ENCODE assay signal across 38 cellular contexts in genomic region chr3:137867611-137868010, GRCh38.
"Had no signal": no experiment of that assay in that cellular context is flagged by ENCODE, and none has a peak within 500 bp of the region (broad histone marks: within the 10 kb centered on the region; RNA-seq: fewer than 3 reads in every experiment).

No MANE protein-coding gene starts in this region.

- H3K4me3 ChIP-seq: adrenal gland, ascending aorta, body of pancreas, breast epithelium, cardiac muscle cell had no signal

- ATAC-seq: activated naive CD4-positive, alpha-beta T cell treated with anti-CD3 and anti-CD28 coated beads, Interleukin-2, amount 50 U/mL, for 72 hours; activated naive CD8-positive, alpha-beta T cell treated with anti-CD3 and anti-CD28 coated beads, Interleukin-2, amount 50 U/mL, for 24 hours; activated T-cell treated with anti-CD3 and anti-CD28 coated beads, Interleukin-2, amount 50 U/mL, for 4 hours; activated T-cell treated with anti-CD3 and anti-CD28 coated beads, Interleukin-2, amount 50 U/mL, for 72 hours; activated T-helper 17 cell treated with anti-CD3 and anti-CD28 coated beads, Interleukin-2, amount 50 U/mL, for 72 hours; body of pancreas had no signal

- H3K27me3 ChIP-seq: adrenal gland, ascending aorta, body of pancreas, brain microvascular endothelial cell, breast epithelium had no signal

- H3K36me3 ChIP-seq: adrenal gland, ascending aorta, brain microvascular endothelial cell, breast epithelium, cardiac muscle cell had no signal

- H3K4me1 Mint-ChIP-seq: activated naive CD4-positive, alpha-beta T cell treated with anti-CD3 and anti-CD28 coated beads, Interleukin-2, amount 10 ng/mL, durations not matched to agents 7 days and 5 days; activated naive CD4-positive, alpha-beta T cell treated with anti-CD3 and anti-CD28 coated beads, Interleukin-2, amount 50 U/mL, for 24 hours; activated naive CD8-positive, alpha-beta T cell treated with anti-CD3 and anti-CD28 coated beads for 36 hours; activated naive CD8-positive, alpha-beta T cell treated with anti-CD3 and anti-CD28 coated beads, Interleukin-2, amount 10 ng/mL, durations not matched to agents 7 days and 5 days; activated naive CD8-positive, alpha-beta T cell treated with anti-CD3 and anti-CD28 coated beads, Interleukin-2, amount 50 U/mL, for 24 hours; activated T-helper 17 cell treated with anti-CD3 and anti-CD28 coated beads, Interleukin-2, amount 50 U/mL, for 72 hours; central memory CD8-positive, alpha-beta T cell had no signal

- DNase-seq: activated effector memory CD4-positive, alpha-beta T cell treated with anti-CD3 and anti-CD28 coated beads, Interleukin-2, amount 50 U/mL, for 16 hours; activated effector memory CD4-positive, alpha-beta T cell treated with Interleukin-2 at 50 U/mL for 16 hours; activated gamma-delta T cell; activated gamma-delta T cell treated with Interleukin-2 at 50 U/mL for 16 hours; activated naive CD4-positive, alpha-beta T cell; activated naive CD4-positive, alpha-beta T cell treated with anti-CD3 and anti-CD28 coated beads for 36 hours; activated naive CD4-positive, alpha-beta T cell treated with anti-CD3 and anti-CD28 coated beads, Interleukin-2, amount 10 ng/mL, durations not matched to agents 7 days and 5 days; activated naive CD4-positive, alpha-beta T cell treated with anti-CD3 and anti-CD28 coated beads, Interleukin-2, amount 50 U/mL, for 16 hours; activated naive CD4-positive, alpha-beta T cell treated with Interleukin-2 at 50 U/mL for 16 hours; activated naive CD8-positive, alpha-beta T cell treated with anti-CD3 and anti-CD28 coated beads for 36 hours; activated naive CD8-positive, alpha-beta T cell treated with anti-CD3 and anti-CD28 coated beads, Interleukin-2, amount 10 ng/mL, durations not matched to agents 7 days and 5 days; activated naive CD8-positive, alpha-beta T cell treated with anti-CD3 and anti-CD28 coated beads, Interleukin-2, amount 50 U/mL, for 24 hours; activated T-cell treated with anti-CD3 and anti-CD28 coated beads, Interleukin-2, amount 50 U/mL, for 1 hour; activated T-cell treated with anti-CD3 and anti-CD28 coated beads, Interleukin-2, amount 50 U/mL, for 24 hours; activated T-cell treated with anti-CD3 and anti-CD28 coated beads, Interleukin-2, amount 50 U/mL, for 4 hours; activated T-cell treated with anti-CD3 and anti-CD28 coated beads, Interleukin-2, amount 50 U/mL, for 48 hours; activated T-cell treated with anti-CD3 and anti-CD28 coated beads, Interleukin-2, amount 50 U/mL, for 72 hours; adrenal gland; amniotic stem cell; amygdala; anterior cingulate cortex; aorta; body of pancreas; brain microvascular endothelial cell; caudate nucleus; central memory CD4-positive, alpha-beta T cell; cerebellar nuclear complex had no signal

- H3K9me3 ChIP-seq: adrenal gland had no signal

- H3K4me3 Mint-ChIP-seq: activated naive CD4-positive, alpha-beta T cell treated with anti-CD3 and anti-CD28 coated beads for 36 hours; activated naive CD4-positive, alpha-beta T cell treated with anti-CD3 and anti-CD28 coated beads, Interleukin-2, amount 10 ng/mL, durations not matched to agents 7 days and 5 days; activated naive CD4-positive, alpha-beta T cell treated with anti-CD3 and anti-CD28 coated beads, Interleukin-2, amount 50 U/mL, for 24 hours; activated naive CD8-positive, alpha-beta T cell; activated naive CD8-positive, alpha-beta T cell treated with anti-CD3 and anti-CD28 coated beads for 36 hours; activated naive CD8-positive, alpha-beta T cell treated with anti-CD3 and anti-CD28 coated beads, Interleukin-2, amount 10 ng/mL, durations not matched to agents 7 days and 5 days; activated naive CD8-positive, alpha-beta T cell treated with anti-CD3 and anti-CD28 coated beads, Interleukin-2, amount 50 U/mL, for 24 hours; activated T-cell treated with anti-CD3 and anti-CD28 coated beads, Interleukin-2, amount 50 U/mL, for 24 hours; activated T-cell treated with anti-CD3 and anti-CD28 coated beads, Interleukin-2, amount 50 U/mL, for 4 hours; activated T-cell treated with anti-CD3 and anti-CD28 coated beads, Interleukin-2, amount 50 U/mL, for 72 hours; activated T-helper 1 cell treated with anti-CD3 and anti-CD28 coated beads, Interleukin-12 subunit alpha, Interleukin-12 subunit beta, Interleukin-2, Interleukin-4 antibody, amounts not matched to agents 30 ng/mL and 10 ng/mL and 1 ng/mL, durations not matched to agents 14 hours and 24 hours and 36 hours; activated T-helper 17 cell treated with anti-CD3 and anti-CD28 coated beads, Interleukin-2, amount 50 U/mL, for 72 hours; brain; central memory CD8-positive, alpha-beta T cell had no signal

- H3K27me3 Mint-ChIP-seq: activated naive CD4-positive, alpha-beta T cell treated with anti-CD3 and anti-CD28 coated beads, Interleukin-2, amount 10 ng/mL, durations not matched to agents 7 days and 5 days; activated naive CD8-positive, alpha-beta T cell treated with anti-CD3 and anti-CD28 coated beads, Interleukin-2, amount 10 ng/mL, durations not matched to agents 7 days and 5 days; activated naive CD8-positive, alpha-beta T cell treated with anti-CD3 and anti-CD28 coated beads, Interleukin-2, amount 50 U/mL, for 24 hours; activated T-cell treated with anti-CD3 and anti-CD28 coated beads, Interleukin-2, amount 50 U/mL, for 24 hours; central memory CD8-positive, alpha-beta T cell had no signal

- H3K4me1 ChIP-seq: adrenal gland, ascending aorta, body of pancreas, breast epithelium had no signal

- H3K36me3 Mint-ChIP-seq: activated naive CD4-positive, alpha-beta T cell treated with anti-CD3 and anti-CD28 coated beads, Interleukin-2, amount 10 ng/mL, durations not matched to agents 7 days and 5 days; activated naive CD4-positive, alpha-beta T cell treated with anti-CD3 and anti-CD28 coated beads, Interleukin-2, amount 50 U/mL, for 24 hours; activated naive CD8-positive, alpha-beta T cell; activated naive CD8-positive, alpha-beta T cell treated with anti-CD3 and anti-CD28 coated beads for 36 hours; activated naive CD8-positive, alpha-beta T cell treated with anti-CD3 and anti-CD28 coated beads, Interleukin-2, amount 10 ng/mL, durations not matched to agents 7 days and 5 days; brain had no signal

- H3K27ac ChIP-seq: adrenal gland, ascending aorta, body of pancreas, brain microvascular endothelial cell, breast epithelium, cardiac muscle cell had no signal

- H3K27ac Mint-ChIP-seq: activated naive CD4-positive, alpha-beta T cell treated with anti-CD3 and anti-CD28 coated beads for 36 hours; activated naive CD4-positive, alpha-beta T cell treated with anti-CD3 and anti-CD28 coated beads, Interleukin-2, amount 10 ng/mL, durations not matched to agents 7 days and 5 days; activated naive CD4-positive, alpha-beta T cell treated with anti-CD3 and anti-CD28 coated beads, Interleukin-2, amount 50 U/mL, for 24 hours; activated naive CD4-positive, alpha-beta T cell treated with anti-CD3 and anti-CD28 coated beads, Interleukin-2, amount 50 U/mL, for 72 hours; activated naive CD8-positive, alpha-beta T cell; activated naive CD8-positive, alpha-beta T cell treated with anti-CD3 and anti-CD28 coated beads for 36 hours; activated naive CD8-positive, alpha-beta T cell treated with anti-CD3 and anti-CD28 coated beads, Interleukin-2, amount 10 ng/mL, durations not matched to agents 7 days and 5 days; activated naive CD8-positive, alpha-beta T cell treated with anti-CD3 and anti-CD28 coated beads, Interleukin-2, amount 50 U/mL, for 24 hours; activated T-cell treated with anti-CD3 and anti-CD28 coated beads, Interleukin-2, amount 50 U/mL, for 24 hours; activated T-cell treated with anti-CD3 and anti-CD28 coated beads, Interleukin-2, amount 50 U/mL, for 72 hours; activated T-helper 1 cell treated with anti-CD3 and anti-CD28 coated beads, Interleukin-12 subunit alpha, Interleukin-12 subunit beta, Interleukin-2, Interleukin-4 antibody, amounts not matched to agents 30 ng/mL and 10 ng/mL and 1 ng/mL, durations not matched to agents 14 hours and 24 hours and 36 hours; activated T-helper 17 cell treated with anti-CD3 and anti-CD28 coated beads, Interleukin-2, amount 50 U/mL, for 72 hours; activated T-helper 2 cell treated with anti-CD3 and anti-CD28 coated beads, Interferon-gamma antibody, Interleukin-2, Interleukin-4, amounts not matched to agents 10 μg/mL and 5 μg/mL and 100 μg/mL, durations not matched to agents 14 hours and 24 hours and 36 hours; brain had no signal
